Comparison of ENCODE assay signal across 8 cellular contexts in genomic region chr10:26781797-26782196, GRCh38.
DNase-seq lines count a peak whose midpoint lies in the region; ATAC-seq and TF ChIP-seq lines count a peak whose summit lies in the region.

No MANE protein-coding gene starts in this region.

- peaks cover 30% of the 10 kb centered on the region for H3K4me1 ChIP-seq in cardiac muscle cell (ENCODE audit: low read depth)
- H3K4me1 ChIP-seq in OCI-LY3 (ENCODE audit: low read length) = peaks cover 35% of the 10 kb centered on the region
- H3K4me1 ChIP-seq in esophagus (ENCODE audit: control insufficient read depth in 2 of 2, insufficient read depth in 2 of 2, low read length in 1 of 2) = peaks cover 2 to 18% of the 10 kb centered on the region in 2 donors
- H3K4me1 ChIP-seq in thymus (ENCODE audit: control insufficient read depth, insufficient read depth, low read length) = peaks cover 7% of the 10 kb centered on the region

- H3K36me3 ChIP-seq in cardiac muscle cell (no peaks in the 10 kb centered on the region), OCI-LY3 (replicated peaks; ENCODE audit: low read depth, low read length) (peaks cover 4% of the 10 kb centered on the region), esophagus (ENCODE audit: control insufficient read depth in 2 of 2, insufficient read depth in 2 of 2, low read length in 1 of 2) (no peaks in the 10 kb centered on the region), thymus (ENCODE audit: control insufficient read depth, insufficient read depth) (peaks cover 8% of the 10 kb centered on the region)

- peak overlapping the region; percentile 48 for H3K4me2 ChIP-seq in OCI-LY3 (ENCODE audit: low read length)

- 71 to 79% methylated on average over 2 of the region's 2 CpGs for WGBS in esophagus, 2 donors
- 97% methylated on average over 2 of the region's 2 CpGs for WGBS in thymus

- peaks cover 98% of the 10 kb centered on the region for H4K20me1 ChIP-seq in OCI-LY3 (ENCODE audit: insufficient read depth, low read length)

- H3K27me3 ChIP-seq in cardiac muscle cell (no peaks in the 10 kb centered on the region), OCI-LY3 (ENCODE audit: low read depth, low read length) (no peaks in the 10 kb centered on the region), esophagus (ENCODE audit: control insufficient read depth in 1 of 2, insufficient read depth in 2 of 2, low read length in 2 of 2) (no peaks in the 10 kb centered on the region), thymus (ENCODE audit: control insufficient read depth, insufficient read depth) (no peaks in the 10 kb centered on the region)

- H3K79me2 ChIP-seq in OCI-LY3 (ENCODE audit: low read length) = peaks cover 100% of the 10 kb centered on the region

- H3K9me3 ChIP-seq in cardiac muscle cell (ENCODE audit: low read depth) (no peaks in the 10 kb centered on the region), OCI-LY3 (ENCODE audit: insufficient read depth, low read length) (no peaks in the 10 kb centered on the region), esophagus (ENCODE audit: control insufficient read depth in 2 of 2, insufficient read depth in 1 of 2, low read depth in 1 of 2, low read length in 1 of 2) (no peaks in the 10 kb centered on the region), thymus (ENCODE audit: control insufficient read depth) (no peaks in the 10 kb centered on the region)

- TF ChIP-seq CTCF in cardiac muscle cell (IDR thresholded peaks at IDR 0.05; ENCODE audit: low read depth, low read length) (no peak), OCI-LY3 (IDR thresholded peaks at IDR 0.05; ENCODE audit: low read depth, low read length) (no peak)

- no peak for ATAC-seq in left cardiac atrium

- H3K9ac ChIP-seq in OCI-LY3 (ENCODE audit: low read length) = no peak overlapping the region

- intact Hi-C loops in left cardiac atrium (cut with DNase I) = no loop called here

- H3K27ac ChIP-seq in cardiac muscle cell = peak overlapping the region; percentile 52
- peak overlapping the region; percentile 66 for H3K27ac ChIP-seq in OCI-LY3 (ENCODE audit: low read length)
- peak overlapping the region; percentile 71 to 73 for H3K27ac ChIP-seq in esophagus (ENCODE audit: low read depth in 2 of 2, low read length in 1 of 2)
- peak overlapping the region; percentile 33 for H3K27ac ChIP-seq in thymus (ENCODE audit: low read depth)

- H2AFZ ChIP-seq in OCI-LY3 (ENCODE audit: low read depth, low read length) = no peak overlapping the region

- no peak for DNase-seq in cardiac muscle cell (ENCODE audit: low read depth in 1 of 2, low spot score in 1 of 2)
- no peak for DNase-seq in left cardiac atrium
- no peak for DNase-seq in HuH-7 (ENCODE audit: low spot score)
- DNase-seq in NCI-H345 (lab: John Stamatoyannopoulos, UW) = no peak
- no peak for DNase-seq in amygdala (lab: John Stamatoyannopoulos, UW)

- H3K4me3 ChIP-seq in cardiac muscle cell (no peak overlapping the region), OCI-LY3 (ENCODE audit: low read length) (no peak overlapping the region), esophagus (ENCODE audit: low read depth in 1 of 2, low read length in 2 of 2) (no peak overlapping the region), thymus (ENCODE audit: low read length) (no peak overlapping the region)
